In the genomic region with DNA sequence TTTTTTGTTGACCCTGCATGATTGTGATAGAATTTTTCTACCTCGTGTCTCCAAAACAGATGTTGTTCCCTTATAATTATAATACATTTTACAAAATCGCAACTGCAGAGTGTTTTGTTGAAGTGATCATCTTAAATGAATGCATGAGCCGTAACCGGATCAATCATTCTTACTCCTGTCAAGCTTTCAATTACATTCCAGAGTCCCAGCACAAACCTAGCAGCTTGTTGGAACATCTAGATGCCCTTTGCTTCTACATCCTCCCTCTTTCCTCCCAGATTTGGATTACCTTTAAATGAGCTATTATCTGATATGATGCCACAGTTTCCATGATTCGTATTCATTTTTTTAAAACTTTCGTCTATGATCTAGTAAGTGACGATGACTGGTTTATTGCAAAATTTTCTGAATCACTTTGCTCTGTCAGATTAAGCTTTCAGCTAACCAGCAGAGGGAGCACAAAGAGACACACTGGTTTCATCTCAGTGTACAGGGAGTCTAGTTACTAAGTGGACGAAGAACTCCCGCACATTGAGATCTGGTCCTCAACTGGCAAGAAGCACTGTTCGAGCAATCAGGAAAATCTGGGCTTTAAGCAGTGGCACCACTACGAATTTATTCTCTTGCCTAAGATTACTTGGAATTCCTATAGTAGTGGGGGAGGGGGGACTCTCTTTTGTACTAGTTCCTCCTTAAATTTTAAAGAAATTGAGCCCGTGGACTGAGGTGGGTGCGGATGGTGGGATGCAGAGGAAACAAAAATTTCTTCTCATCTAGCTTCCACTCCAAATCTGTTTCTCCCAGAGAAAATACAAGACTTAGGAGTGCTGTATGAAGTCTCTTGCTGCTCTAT, we compare ENCODE assay signal across 8 cellular contexts. TPM values are rescaled to one million over a fixed set of nuclear protein-coding genes. Genes with fewer than 3 reads are reported as not detected.
A peak's percentile ranks its signal among the peaks of the same experiment; 100 is the strongest.
DNase-seq lines count a peak whose midpoint lies in the region; ATAC-seq and TF ChIP-seq lines count a peak whose summit lies in the region.

No MANE protein-coding gene starts in this region.

- CTCF ChIA-PET in activated CD8-positive, alpha-beta T cell treated with anti-CD3 and anti-CD28 coated beads, Interleukin-2, amount 10 ng/mL, durations not matched to agents 7 days and 5 days (lab: Charles Lee): interaction anchor here (0.5 to 3.5 kb wide), 33 partner anchors 7 to 468 kb away, joined by 3 to 35 read pairs (median 3); a partner anchor contains a TSS

- ATAC-seq in GM18909 (IDR thresholded peaks at IDR 0.05; ENCODE audit: poor library complexity, unreplicated experiment): peak; percentile 82
- ATAC-seq in HG03432 (IDR thresholded peaks at IDR 0.05; ENCODE audit: unreplicated experiment): peak; percentile 76
- ATAC-seq in activated CD8-positive, alpha-beta T cell treated with anti-CD3 and anti-CD28 coated beads, Interleukin-2, amount 10 ng/mL, durations not matched to agents 7 days and 5 days: peak; percentile 72

- in situ Hi-C loops in Caki2 (cut with HindIII; ENCODE audit: low pct_unique_long_range_greater_than_20kb, low sequenced_read_pairs): no loop called here

- H3K36me3 Mint-ChIP-seq in activated CD8-positive, alpha-beta T cell treated with anti-CD3 and anti-CD28 coated beads, Interleukin-2, amount 10 ng/mL, durations not matched to agents 7 days and 5 days (ENCODE audit: low read depth): no peaks in the 10 kb centered on the region
- no peaks in the 10 kb centered on the region for H3K36me3 Mint-ChIP-seq in progenitor cell of endocrine pancreas (ENCODE audit: insufficient read depth)

- no peak overlapping the region for H3K27ac Mint-ChIP-seq in activated CD8-positive, alpha-beta T cell treated with anti-CD3 and anti-CD28 coated beads, Interleukin-2, amount 10 ng/mL, durations not matched to agents 7 days and 5 days
- H3K27ac Mint-ChIP-seq in progenitor cell of endocrine pancreas: no peak overlapping the region

- H3K27me3 Mint-ChIP-seq in activated CD8-positive, alpha-beta T cell treated with anti-CD3 and anti-CD28 coated beads, Interleukin-2, amount 10 ng/mL, durations not matched to agents 7 days and 5 days (ENCODE audit: low read depth): peaks cover 26% of the 10 kb centered on the region
- no peaks in the 10 kb centered on the region for H3K27me3 Mint-ChIP-seq in progenitor cell of endocrine pancreas

- no peaks in the 10 kb centered on the region for H3K4me1 Mint-ChIP-seq in activated CD8-positive, alpha-beta T cell treated with anti-CD3 and anti-CD28 coated beads, Interleukin-2, amount 10 ng/mL, durations not matched to agents 7 days and 5 days (ENCODE audit: low read depth)
- H3K4me1 Mint-ChIP-seq in progenitor cell of endocrine pancreas (ENCODE audit: low read depth): no peaks in the 10 kb centered on the region

- peak; percentile 63 for TF ChIP-seq CTCF in progenitor cell of endocrine pancreas (IDR thresholded peaks at IDR 0.05; ENCODE audit: unreplicated experiment)

- DNase-seq in Caki2 (ENCODE audit: low read depth): peak; percentile 21
- peak; percentile 69 to 90 for DNase-seq in NCI-H524 (lab: John Stamatoyannopoulos, UW)
- DNase-seq in activated CD8-positive, alpha-beta T cell treated with anti-CD3 and anti-CD28 coated beads, Interleukin-2, amount 10 ng/mL, durations not matched to agents 7 days and 5 days: peak; percentile 32
- DNase-seq in glomerular endothelial cell (ENCODE audit: extremely low read depth, low read depth, low spot score): peak; percentile 14
- no peak for DNase-seq in progenitor cell of endocrine pancreas (ENCODE audit: low spot score, unreplicated experiment)
- no peak for DNase-seq in activated effector memory CD4-positive, alpha-beta T cell treated with Interleukin-2 at 50 U/mL for 16 hours

- POLR2A ChIA-PET in activated CD8-positive, alpha-beta T cell treated with anti-CD3 and anti-CD28 coated beads, Interleukin-2, amount 10 ng/mL, durations not matched to agents 7 days and 5 days (lab: Charles Lee): no interaction called here

- no peak overlapping the region for H3K4me3 Mint-ChIP-seq in activated CD8-positive, alpha-beta T cell treated with anti-CD3 and anti-CD28 coated beads, Interleukin-2, amount 10 ng/mL, durations not matched to agents 7 days and 5 days
- no peak overlapping the region for H3K4me3 Mint-ChIP-seq in progenitor cell of endocrine pancreas (ENCODE audit: low read depth)

- H3K9me3 Mint-ChIP-seq in activated CD8-positive, alpha-beta T cell treated with anti-CD3 and anti-CD28 coated beads, Interleukin-2, amount 10 ng/mL, durations not matched to agents 7 days and 5 days (ENCODE audit: insufficient read depth): no peaks in the 10 kb centered on the region
- no peaks in the 10 kb centered on the region for H3K9me3 Mint-ChIP-seq in progenitor cell of endocrine pancreas (ENCODE audit: low read depth)

RNA-seq across cellular contexts. Expression of a gene that starts 40.9 kb away (rescaled TPM):
- 0.81 TPM in 1 of 2 replicates, not detected in the other for total RNA-seq in Caki2 (2014; rRNA removed; shearing (Covaris generic); ENCODE audit: low replicate concordance)
- total RNA-seq in activated CD8-positive, alpha-beta T cell treated with anti-CD3 and anti-CD28 coated beads, Interleukin-2, amount 10 ng/mL, durations not matched to agents 7 days and 5 days: not detected
- total RNA-seq in glomerular endothelial cell: not detected in 2 replicates
- 0.24 TPM in 1 of 2 replicates, not detected in the other for total RNA-seq in progenitor cell of endocrine pancreas

RNA-seq across cellular contexts. Expression of a gene that starts 54.7 kb away (rescaled TPM):
- total RNA-seq in Caki2 (2014; rRNA removed; shearing (Covaris generic); ENCODE audit: low replicate concordance): 3.3 and 3.6 TPM in 2 replicates
- total RNA-seq in activated CD8-positive, alpha-beta T cell treated with anti-CD3 and anti-CD28 coated beads, Interleukin-2, amount 10 ng/mL, durations not matched to agents 7 days and 5 days: 10 to 100 TPM; 32.9 to 35.8 TPM
- total RNA-seq in glomerular endothelial cell (2.6 and 4.1 TPM in 2 replicates), progenitor cell of endocrine pancreas (15.9 and 16.5 TPM in 2 replicates)

Comparison
In these comparisons a context has a peak if more than half of its experiments do, and no peak if none do; other contexts are left out.
1. DNase-seq: peak in Caki2 (single experiment), NCI-H524 (2 of 2), activated CD8-positive, alpha-beta T cell treated with anti-CD3 and anti-CD28 coated beads, Interleukin-2, amount 10 ng/mL, durations not matched to agents 7 days and 5 days (single experiment) and glomerular endothelial cell (single experiment); none in progenitor cell of endocrine pancreas (single experiment) and activated effector memory CD4-positive, alpha-beta T cell treated with Interleukin-2 at 50 U/mL for 16 hours (single experiment).
2. Peak in every context shown above with its lines, with median percentiles within 50 percentile points of each other: ATAC-seq.